ENCODE assay signal across 8 cellular contexts in the genomic region with DNA sequence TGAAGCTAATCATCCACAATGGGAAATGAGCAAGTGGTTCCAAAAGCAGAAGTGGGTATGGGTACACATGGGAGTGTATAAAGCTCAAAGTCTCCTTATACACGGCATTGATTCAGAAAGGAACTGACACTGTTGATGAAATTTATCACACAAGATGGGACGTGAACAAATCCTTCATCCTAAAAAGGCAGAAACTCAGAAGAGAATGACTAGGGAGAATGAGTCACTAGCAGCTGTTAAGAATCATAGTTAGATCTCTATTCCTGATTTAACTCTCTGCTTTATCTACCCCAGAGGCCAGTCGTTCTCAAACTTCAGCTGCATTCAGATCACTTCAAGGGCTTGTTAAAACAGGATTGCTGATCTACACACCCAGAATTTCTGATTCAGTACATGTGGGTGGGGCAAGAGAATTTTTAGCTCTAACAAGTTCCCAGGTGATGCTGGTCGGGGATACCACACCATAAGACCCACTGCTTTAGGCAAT.
DNase-seq lines count a peak whose midpoint lies in the region; ATAC-seq and TF ChIP-seq lines count a peak whose summit lies in the region.

No MANE protein-coding gene starts in this region.

- H3K9ac ChIP-seq in mammary epithelial cell (ENCODE audit: insufficient read depth, low read length): peak overlapping the region; percentile 92

- no peak for TF ChIP-seq CTCF in mammary epithelial cell (conservative IDR thresholded peaks at IDR 0.05 in 1 of 2, IDR thresholded peaks at IDR 0.05 in 1 of 2; ENCODE audit: extremely low read depth in 1 of 2, insufficient read depth in 1 of 2, low read depth in 1 of 2, low read length in 2 of 2)

- peak overlapping the region; percentile 78 for H3K4me2 ChIP-seq in mammary epithelial cell (ENCODE audit: insufficient read depth, low read depth, low read length)

- in situ Hi-C loops in mammary epithelial cell (cut with MboI; ENCODE audit: low sequenced_read_pairs in 2 of 2): loop anchor here in 1 of 2 donors (5.0 kb wide), 1 partner anchor 41 kb away; no protein-coding TSS in a partner anchor

- WGBS in mammary epithelial cell (ENCODE audit: low coverage, missing lambda C conversion rate): 3% methylated on average over 4 of the region's 4 CpGs

- no peaks in the 10 kb centered on the region for H3K79me2 ChIP-seq in mammary epithelial cell (ENCODE audit: insufficient read depth, low read length)

- H3K36me3 ChIP-seq in mammary epithelial cell (ENCODE audit: insufficient read depth, low read length): no peaks in the 10 kb centered on the region

- no peaks in the 10 kb centered on the region for H3K27me3 ChIP-seq in mammary epithelial cell (ENCODE audit: insufficient read depth, low read length)

- no peaks in the 10 kb centered on the region for H3K9me3 ChIP-seq in mammary epithelial cell (replicated peaks; ENCODE audit: insufficient read depth, low read length)

- dilution Hi-C loops in mammary epithelial cell (cut with HindIII; ENCODE audit: low sequenced_read_pairs): no loop called here

- ATAC-seq in HG02759 (IDR thresholded peaks at IDR 0.05; ENCODE audit: unreplicated experiment): peak; percentile 48

- no TSS peak for BruUV-seq in mammary epithelial cell (replicated peaks; lab: Mats Ljungman, UMichigan)

- intact Hi-C loops in mammary epithelial cell (cut with micrococcal nuclease): loop anchor here (1.0 to 2.0 kb wide), 6 partner anchors 22 to 206 kb away; no protein-coding TSS in a partner anchor

- H2AFZ ChIP-seq in mammary epithelial cell (ENCODE audit: low read depth, low read length): peak overlapping the region; percentile 47

- DNase-seq in Ammon's horn (ENCODE audit: low spot score): peak; percentile 20
- DNase-seq in mammary epithelial cell: peak; percentile 100
- peak; percentile 93 for DNase-seq in myocyte (ENCODE audit: low read depth)
- no peak for DNase-seq in stimulated activated naive CD4-positive, alpha-beta T cell treated with Interleukin-2 at 50 U/mL for 16 hours (lab: John Stamatoyannopoulos, UW)
- DNase-seq in NCI-H526 treated with DMSO at 0.1 percent for 48 hours (lab: John Stamatoyannopoulos, UW): no peak
- no peak for DNase-seq in activated gamma-delta T cell (lab: John Stamatoyannopoulos, UW)
- DNase-seq in activated naive CD4-positive, alpha-beta T cell treated with anti-CD3 and anti-CD28 coated beads, Interleukin-2, amount 50 U/mL, for 16 hours: no peak

- H4K20me1 ChIP-seq in mammary epithelial cell (ENCODE audit: insufficient read depth, low read length): no peaks in the 10 kb centered on the region

- H3K27ac ChIP-seq in mammary epithelial cell (ENCODE audit: insufficient read depth, low read depth, low read length): peak overlapping the region; percentile 100

- no peak overlapping the region for H3K4me3 ChIP-seq in mammary epithelial cell (replicated peaks in 1 of 3; ENCODE audit: insufficient read depth in 1 of 3, low read depth in 2 of 3, low read length in 3 of 3)

- CTCF ChIA-PET in mammary epithelial cell (lab: Charles Lee; ENCODE audit: low non-redundant PET): interaction anchor here (0.5 to 1.3 kb wide), 2 partner anchors 99 to 100 kb away, joined by 3 to 4 read pairs; no protein-coding TSS in a partner anchor

- H3K4me1 ChIP-seq in mammary epithelial cell (ENCODE audit: insufficient read depth, low read length): peaks cover 60% of the 10 kb centered on the region

Comparison
In these comparisons a context has a peak if more than half of its experiments do, and no peak if none do; other contexts are left out.
1. DNase-seq: peak in Ammon's horn (single experiment), mammary epithelial cell (single experiment) and myocyte (single experiment); none in stimulated activated naive CD4-positive, alpha-beta T cell treated with Interleukin-2 at 50 U/mL for 16 hours (single experiment), NCI-H526 treated with DMSO at 0.1 percent for 48 hours (single experiment), activated gamma-delta T cell (single experiment) and activated naive CD4-positive, alpha-beta T cell treated with anti-CD3 and anti-CD28 coated beads, Interleukin-2, amount 50 U/mL, for 16 hours (single experiment).